In the genomic region with DNA sequence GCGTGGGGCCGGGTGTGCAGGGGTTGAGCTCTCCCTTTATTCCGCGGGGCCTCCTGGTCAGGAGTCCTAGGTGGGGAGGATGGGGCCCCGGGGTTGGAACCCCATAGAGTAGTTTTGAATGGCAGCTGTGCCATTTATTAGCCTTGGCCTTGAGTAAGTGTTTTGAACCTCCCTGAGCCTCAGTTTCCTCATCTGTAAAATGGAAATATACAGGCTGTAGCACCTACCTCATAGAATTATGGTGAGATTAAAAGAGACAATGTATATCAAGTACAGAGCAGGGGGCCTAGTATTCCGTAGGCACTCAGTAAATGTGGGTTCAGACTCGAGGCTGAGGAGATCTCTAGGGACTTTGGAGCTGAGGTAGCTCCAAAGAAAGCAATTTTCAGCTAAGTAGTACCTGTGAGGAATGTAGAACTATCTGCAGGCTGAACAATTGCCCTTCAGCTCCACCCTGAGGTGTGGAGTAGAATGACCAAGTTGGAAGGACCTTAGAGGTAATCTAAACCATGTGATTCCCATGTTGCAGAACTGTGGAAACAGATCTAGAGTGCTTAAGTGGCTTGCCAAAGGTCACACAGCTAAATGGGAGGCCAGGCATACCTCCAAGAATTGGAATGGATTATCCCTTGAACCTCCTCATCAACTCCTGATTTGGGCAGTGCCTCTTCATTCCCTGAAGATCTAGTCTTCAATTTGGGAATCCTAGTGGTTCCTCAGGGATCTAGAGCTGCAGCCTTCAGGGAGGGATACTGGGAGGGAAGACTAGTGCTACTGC, we compare ENCODE assay signal across 8 cellular contexts. TPM values are rescaled to one million over a fixed set of nuclear protein-coding genes. Genes with fewer than 3 reads are reported as not detected.
DNase-seq lines count a peak whose midpoint lies in the region; ATAC-seq and TF ChIP-seq lines count a peak whose summit lies in the region.

No MANE protein-coding gene starts in this region.

- H3K4me1 ChIP-seq in duodenal mucosa (ENCODE audit: control insufficient read depth in 1 of 2, insufficient read depth in 2 of 2, low read length in 2 of 2) (peaks cover 12 to 16% of the 10 kb centered on the region in 2 donors), mesendoderm (ENCODE audit: control insufficient read depth, low read depth, low read length) (no peaks in the 10 kb centered on the region), upper lobe of left lung (peaks cover 3 to 19% (median 12%) of the 10 kb centered on the region in 4 donors)

- peak overlapping the region; percentile 58 for H3K4me2 ChIP-seq in mesendoderm (ENCODE audit: low read length)

- TF ChIP-seq CTCF in 22Rv1 (IDR thresholded peaks at IDR 0.05) (peak; percentile 69), GM12864 (IDR thresholded peaks at IDR 0.05; ENCODE audit: low read depth, low read length, missing control alignments) (peak; percentile 68), upper lobe of left lung (IDR thresholded peaks at IDR 0.05) (peak; percentile 37 to 65 (median 50))

- peak overlapping the region; percentile 8 for H3K4ac ChIP-seq in mesendoderm (ENCODE audit: low read depth, low read length)

- no peak for TF ChIP-seq POLR2A in upper lobe of left lung (IDR thresholded peaks at IDR 0.05)

- peaks cover 0 to 9% of the 10 kb centered on the region in 2 donors for H3K36me3 ChIP-seq in duodenal mucosa (ENCODE audit: control insufficient read depth in 1 of 2, insufficient read depth in 2 of 2, low read length in 2 of 2)
- no peaks in the 10 kb centered on the region for H3K36me3 ChIP-seq in mesendoderm (ENCODE audit: control insufficient read depth, insufficient read depth, low read length)
- no peaks in the 10 kb centered on the region for H3K36me3 ChIP-seq in upper lobe of left lung

- H2AK5ac ChIP-seq in mesendoderm (ENCODE audit: low read length), result no peak overlapping the region

- DNase-seq in GM12864 (ENCODE audit: low read depth) (no peak), MV-4-11 (lab: John Stamatoyannopoulos, UW) (peak; percentile 60), T-helper 2 cell (peak in 3 of 5 experiments; percentile 28 to 83 (median 40)), mesendoderm (peak; percentile 83), upper lobe of left lung (peak in 1 of 2 donors; percentile 66)

- H2BK15ac ChIP-seq in mesendoderm (replicated peaks; ENCODE audit: low read depth), result no peak overlapping the region

- ATAC-seq in HG02623 (IDR thresholded peaks at IDR 0.05; ENCODE audit: unreplicated experiment) (peak; percentile 66), upper lobe of left lung (ENCODE audit: low FRiP score in 2 of 2) (peak; percentile 64 to 89)

- peak overlapping the region; percentile 92 for H3K4me3 ChIP-seq in GM12864 (ENCODE audit: low read depth, low read length)
- H3K4me3 ChIP-seq in duodenal mucosa (ENCODE audit: low read depth in 1 of 2, low read length in 2 of 2), result peak overlapping the region; percentile 83 to 92
- peak overlapping the region; percentile 71 for H3K4me3 ChIP-seq in mesendoderm (ENCODE audit: low read length)
- H3K4me3 ChIP-seq in upper lobe of left lung, result peak overlapping the region; percentile 37 to 93 (median 73)

- no peak overlapping the region for H4K5ac ChIP-seq in mesendoderm (ENCODE audit: low read length)

- H3K9ac ChIP-seq in duodenal mucosa (ENCODE audit: low read depth in 1 of 2, low read length in 2 of 2), result peak overlapping the region; percentile 68 to 89
- H3K9ac ChIP-seq in mesendoderm (ENCODE audit: low read length), result peak overlapping the region; percentile 82

- H3K27ac ChIP-seq in 22Rv1, result peak overlapping the region; percentile 77
- H3K27ac ChIP-seq in duodenal mucosa (ENCODE audit: low read depth, low read length), result no peak overlapping the region
- H3K27ac ChIP-seq in mesendoderm (ENCODE audit: low read depth, low read length), result no peak overlapping the region
- H3K27ac ChIP-seq in upper lobe of left lung, result peak overlapping the region; percentile 65 to 89 (median 79)

- peaks cover 2% of the 10 kb centered on the region for H3K79me1 ChIP-seq in mesendoderm (ENCODE audit: low read length)

- H3K79me2 ChIP-seq in mesendoderm (ENCODE audit: control insufficient read depth, insufficient read depth, low read length), result no peaks in the 10 kb centered on the region

- no peak for TF ChIP-seq EP300 in upper lobe of left lung (IDR thresholded peaks at IDR 0.05)

- no peak overlapping the region for H4K8ac ChIP-seq in mesendoderm (ENCODE audit: low read depth, low read length)

- no peak overlapping the region for H2BK5ac ChIP-seq in mesendoderm (ENCODE audit: low read length)

- no peak overlapping the region for H3K23ac ChIP-seq in mesendoderm (ENCODE audit: low read length)

- H3K27me3 ChIP-seq in duodenal mucosa (ENCODE audit: control insufficient read depth in 1 of 2, insufficient read depth in 2 of 2, low read length in 2 of 2), result no peaks in the 10 kb centered on the region
- no peaks in the 10 kb centered on the region for H3K27me3 ChIP-seq in mesendoderm (ENCODE audit: insufficient read depth, low read length, poor library complexity)
- H3K27me3 ChIP-seq in upper lobe of left lung, result no peaks in the 10 kb centered on the region

- peak overlapping the region; percentile 94 for H3K56ac ChIP-seq in mesendoderm (ENCODE audit: low read length)

- no CpG with 5 or more reads among the region's 7 CpGs for WGBS in mesendoderm (ENCODE audit: extremely low coverage, insufficient coverage, low lambda C conversion rate)
- WGBS in upper lobe of left lung, 2 donors, result 16 to 22% methylated on average over 7 of the region's 7 CpGs

- H3K18ac ChIP-seq in mesendoderm (ENCODE audit: low read length), result no peak overlapping the region

- H3K9me3 ChIP-seq in duodenal mucosa (ENCODE audit: control insufficient read depth in 1 of 2, low read length in 2 of 2) (no peaks in the 10 kb centered on the region), upper lobe of left lung (no peaks in the 10 kb centered on the region)

- H2BK120ac ChIP-seq in mesendoderm (ENCODE audit: low read depth, low read length), result no peak overlapping the region

RNA-seq across cellular contexts. Expression of a gene that starts 0.7 kb away (rescaled TPM):
- polyA plus RNA-seq in mesendoderm (2013, experiment 1 of 2), result 55.1 TPM
- polyA plus RNA-seq in mesendoderm (2013, experiment 2 of 2), result 56.2 TPM
- total RNA-seq in upper lobe of left lung, result 100 to 1,000 TPM in 1 of 6 donors, 10 to 100 TPM in 5; 19.5 to 106 (median 25.2) TPM

RNA-seq across cellular contexts. Expression of a gene that starts 11.7 kb away (rescaled TPM):
- polyA plus RNA-seq in mesendoderm (2013, experiment 1 of 2), result 72.3 TPM
- polyA plus RNA-seq in mesendoderm (2013, experiment 2 of 2), result 72.2 TPM
- total RNA-seq in upper lobe of left lung, result 100 to 1,000 TPM in 2 of 6 donors, 10 to 100 TPM in 4; 66.6 to 127 (median 86.1) TPM

RNA-seq across cellular contexts. Expression of a gene that starts 31.7 kb away (rescaled TPM):
- 38.2 TPM for polyA plus RNA-seq in mesendoderm (2013, experiment 1 of 2)
- polyA plus RNA-seq in mesendoderm (2013, experiment 2 of 2), result 34.7 TPM
- 100 to 1,000 TPM in 2 of 6 donors, 10 to 100 TPM in 4; 67.0 to 137 (median 85.1) TPM for total RNA-seq in upper lobe of left lung

RNA-seq across cellular contexts. Expression of a gene that starts 46.4 kb away (rescaled TPM):
- polyA plus RNA-seq in mesendoderm (2013, experiment 1 of 2), result 9.2 TPM
- polyA plus RNA-seq in mesendoderm (2013, experiment 2 of 2), result 8.3 TPM
- total RNA-seq in upper lobe of left lung, result 10 to 100 TPM; 39.7 to 81.8 (median 56.5) TPM

Comparison
In these comparisons a context has a peak if more than half of its experiments do, and no peak if none do; other contexts are left out.
1. H3K27ac ChIP-seq: peak in 22Rv1 (single experiment) and upper lobe of left lung (4 of 4); none in duodenal mucosa (single experiment) and mesendoderm (single experiment).
2. Peak in every context shown above with its lines, with median percentiles within 50 percentile points of each other: CTCF ChIP-seq and H3K4me3 ChIP-seq.